ENCODE assay signal across 8 cellular contexts in the genomic region with DNA sequence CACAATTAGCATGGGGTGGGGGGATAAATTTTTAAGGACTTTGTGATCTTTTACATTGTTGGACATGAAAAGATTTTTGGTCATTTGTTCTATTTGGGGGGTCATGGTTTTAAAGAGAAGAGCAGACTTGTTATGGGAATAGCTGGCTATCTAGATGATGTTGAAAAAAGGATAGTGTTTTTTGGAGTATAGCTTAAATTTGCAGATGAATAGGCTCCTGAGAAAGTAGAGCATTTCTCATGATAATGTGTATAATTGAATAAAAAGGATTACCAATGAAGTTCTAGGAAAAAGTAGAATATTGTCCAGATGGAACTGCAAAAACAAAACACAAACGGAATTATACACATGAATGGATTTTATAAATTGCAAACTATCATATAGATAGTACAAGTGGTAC.
"Had no signal": no experiment of that assay in that cellular context is flagged by ENCODE, and none has a peak within 500 bp of the region (broad histone marks: within the 10 kb centered on the region; RNA-seq: fewer than 3 reads in every experiment).

No MANE protein-coding gene starts in this region.

- DNase-seq: GM23248, GOT3, H7, H9, HCEC 1CT, HFFc6 had no signal

- H3K27ac Mint-ChIP-seq: GM23338, HFFc6 had no signal

- H3K9me3 Mint-ChIP-seq: HFFc6 had no signal

- H2AFZ ChIP-seq: GM23248, GM23338 had no signal

- H3K27ac ChIP-seq: GM23248 had no signal

- H3K4me2 ChIP-seq: GM23338 had no signal

- H3K36me3 ChIP-seq: HAP-1 had no signal

- H3K4me3 Mint-ChIP-seq: GM23338, H9, HFFc6 had no signal

- H3K9ac ChIP-seq: GM23248 had no signal

- H3K4me3 ChIP-seq: GM23248, GM23338, HAP-1 had no signal
